In genomic region chr22:37278261-37278660, GRCh38 we compare ENCODE assay signal across 25 cellular contexts. TPM values are rescaled to one million over a fixed set of nuclear protein-coding genes. Genes with fewer than 3 reads are reported as not detected.
A peak's percentile ranks its signal among the peaks of the same experiment; 100 is the strongest.
DNase-seq lines count a peak whose midpoint lies in the region; ATAC-seq, FAIRE-seq and TF ChIP-seq lines count a peak whose summit lies in the region.
"Had no signal": no experiment of that assay in that cellular context is flagged by ENCODE, and none has a peak within 500 bp of the region (broad histone marks: within the 10 kb centered on the region; RNA-seq: fewer than 3 reads in every experiment).

No MANE protein-coding gene starts in this region.

- H3K4me1 Mint-ChIP-seq in natural killer cell treated with Interleukin-12 subunit alpha and Interleukin-12 subunit beta and Interleukin-15 and Interleukin-18, amount 100 ng/mL, for 72 hours (ENCODE audit: low read depth in 2 of 2): peaks cover 77% of the 10 kb centered on the region in 2 donors
- H3K4me1 Mint-ChIP-seq in naive thymus-derived CD4-positive, alpha-beta T cell: peaks cover 15 to 66% (median 40%) of the 10 kb centered on the region in 7 donors

- TF ChIP-seq EP300 in H1 (IDR thresholded peaks at IDR 0.05; ENCODE audit: borderline replicate concordance in 1 of 2, low read depth in 2 of 2, low read length in 2 of 2): no peak

- H2BK20ac ChIP-seq in H1 (ENCODE audit: low read length): no peak overlapping the region

- no peak for FAIRE-seq in H1 (lab: Jason Lieb, UNC)
- FAIRE-seq: A204.1, HepG2 had no signal

- H2BK5ac ChIP-seq in H1 (ENCODE audit: low read depth, low read length): no peak overlapping the region

- intact Hi-C loops in naive thymus-derived CD4-positive, alpha-beta T cell (cut with micrococcal nuclease): no loop called here

- no peak for ATAC-seq in natural killer cell treated with Interleukin-12 subunit alpha and Interleukin-12 subunit beta and Interleukin-15 and Interleukin-18, amount 100 ng/mL, for 72 hours
- ATAC-seq in HG03139 (IDR thresholded peaks at IDR 0.05; ENCODE audit: unreplicated experiment): no peak
- ATAC-seq in naive thymus-derived CD4-positive, alpha-beta T cell: no peak
- ATAC-seq: HepG2, Panc1, SK-N-SH treated with all-trans-retinoic acid at 6 μM for 48 hours had no signal

- H3K27ac Mint-ChIP-seq in natural killer cell treated with Interleukin-12 subunit alpha and Interleukin-12 subunit beta and Interleukin-15 and Interleukin-18, amount 100 ng/mL, for 72 hours: peak overlapping the region; percentile 79 to 87
- peak overlapping the region in 4 of 9 donors; percentile 3 to 32 (median 22) for H3K27ac Mint-ChIP-seq in naive thymus-derived CD4-positive, alpha-beta T cell
- H3K27ac Mint-ChIP-seq: CD4-positive, alpha-beta T cell had no signal

- no peak overlapping the region for H2BK120ac ChIP-seq in H1 (replicated peaks; ENCODE audit: low read depth, low read length)

- DNase-seq in M059J (ENCODE audit: low read depth) (peak; percentile 30), H1 (ENCODE audit: low read depth in 1 of 2, low spot score in 2 of 2) (no peak), NCI-H446 treated with DMSO at 0.1 percent for 48 hours (lab: John Stamatoyannopoulos, UW) (no peak), BE2C (no peak)
- no peak for DNase-seq in natural killer cell treated with Interleukin-12 subunit alpha and Interleukin-12 subunit beta and Interleukin-15 and Interleukin-18, amount 100 ng/mL, for 72 hours (ENCODE audit: low spot score)
- no peak for DNase-seq in naive thymus-derived CD4-positive, alpha-beta T cell
- DNase-seq: CD4-positive, alpha-beta T cell; COR-L47; DMS 273 treated with DMSO at 0.1 percent for 48 hours; DMS79 treated with DMSO at 0.1 percent for 48 hours; KBM-7; NCI-H1105; NCI-H146; NCI-H2029; NCI-H2227 treated with DMSO at 0.1 percent for 48 hours; NCI-H524; NCI-H82 had no signal

- no peaks in the 10 kb centered on the region for H3K79me1 ChIP-seq in H1 (ENCODE audit: low read depth, low read length)

- H3K27me3 Mint-ChIP-seq in natural killer cell treated with Interleukin-12 subunit alpha and Interleukin-12 subunit beta and Interleukin-15 and Interleukin-18, amount 100 ng/mL, for 72 hours: no peaks in the 10 kb centered on the region
- no peaks in the 10 kb centered on the region for H3K27me3 Mint-ChIP-seq in naive thymus-derived CD4-positive, alpha-beta T cell
- H3K27me3 Mint-ChIP-seq: CD4-positive, alpha-beta T cell had no signal

- TF ChIP-seq CTCF in H1 (IDR thresholded peaks at IDR 0.05; ENCODE audit: control extremely low read depth in 1 of 3, insufficient read depth in 1 of 3, low read depth in 1 of 3, low read length in 3 of 3) (no peak), BE2C (IDR thresholded peaks at IDR 0.05; ENCODE audit: low read depth, low read length) (no peak)

- H3K9ac ChIP-seq in BLaER1 treated with 17β-estradiol and CSF1 and Interleukin-3, amounts not matched to agents 10 nM and 100 nM: peak overlapping the region in 5 of 11 experiments; percentile 17 to 58 (median 45); a peak in 6 of 22 replicates
- no peak overlapping the region for H3K9ac ChIP-seq in H1 (replicated peaks in 1 of 4; ENCODE audit: extremely low read depth in 1 of 4, low read depth in 3 of 4, low read length in 3 of 4)

- H3K56ac ChIP-seq in H1 (replicated peaks; ENCODE audit: insufficient read length, low read depth, low read length): no peak overlapping the region

- H4K8ac ChIP-seq in H1 (ENCODE audit: extremely low read depth, insufficient read depth, low read length): no peak overlapping the region

- H3K23me2 ChIP-seq in H1 (ENCODE audit: low read depth, low read length): no peaks in the 10 kb centered on the region

- no peak overlapping the region for H3K23ac ChIP-seq in H1 (ENCODE audit: insufficient read length)

- WGBS in H1 (ENCODE audit: extremely low coverage in 1 of 2, insufficient coverage in 1 of 2, insufficient read length in 1 of 2, insufficient replicate concordance in 2 of 2, low coverage in 1 of 2, low lambda C conversion rate in 2 of 2, missing lambda C conversion rate in 1 of 2), 2 experiments: 88% methylated on average over 5 of the region's 5 CpGs; no CpG with 5 or more reads in 1 of the 2 experiments

- no peak overlapping the region for H2BK12ac ChIP-seq in H1 (ENCODE audit: low read depth, low read length)

- H3K4me3 ChIP-seq in BLaER1 treated with 17β-estradiol and CSF1 and Interleukin-3, amounts not matched to agents 10 nM and 100 nM: no peak overlapping the region
- no peak overlapping the region for H3K4me3 ChIP-seq in H1 (ENCODE audit: extremely low read depth in 1 of 4, insufficient read depth in 2 of 4, low read depth in 3 of 4, low read length in 4 of 4)
- no peak overlapping the region for H3K4me3 ChIP-seq in naive thymus-derived CD4-positive, alpha-beta T cell (ENCODE audit: low read length)
- no peak overlapping the region for H3K4me3 ChIP-seq in BE2C (ENCODE audit: low read depth, low read length)

- no peak overlapping the region for H2AFZ ChIP-seq in H1 (ENCODE audit: low read length)

- CTCF ChIA-PET in H1 (lab: Charles Lee; ENCODE audit: partially characterized antibody): interaction anchor here (1.3 to 3.5 kb wide), 4 partner anchors 11 to 38 kb away, joined by 3 to 25 read pairs (median 7); no protein-coding TSS in a partner anchor
- CTCF ChIA-PET in naive thymus-derived CD4-positive, alpha-beta T cell (lab: Charles Lee): interaction anchor here (0.8 to 1.0 kb wide), 2 partner anchors 8 to 28 kb away, joined by 3 to 4 read pairs; no protein-coding TSS in a partner anchor

- H3K4ac ChIP-seq in H1 (replicated peaks; ENCODE audit: insufficient read length, low read depth, low read length): no peak overlapping the region

- POLR2A ChIA-PET in H1 (lab: Charles Lee; ENCODE audit: partially characterized antibody): no interaction called here
- POLR2A ChIA-PET in naive thymus-derived CD4-positive, alpha-beta T cell (lab: Charles Lee): interaction anchor here (1.2 to 1.7 kb wide), 2 partner anchors 17 to 34 kb away, joined by 3 to 6 read pairs; no protein-coding TSS in a partner anchor

- TF ChIP-seq RAD21 in H1 (IDR thresholded peaks at IDR 0.05 in 1 of 2, conservative IDR thresholded peaks at IDR 0.05 in 1 of 2; ENCODE audit: low read depth in 2 of 2, low read length in 2 of 2): no peak

- no peaks in the 10 kb centered on the region for H3K79me2 ChIP-seq in H1 (ENCODE audit: control insufficient read depth in 1 of 2, insufficient read depth in 2 of 2, low read length in 2 of 2)

- no peak overlapping the region for H4K91ac ChIP-seq in H1 (replicated peaks; ENCODE audit: insufficient read length, low read length)

- no peak overlapping the region for H2BK15ac ChIP-seq in H1 (ENCODE audit: low read length)

- H3K9me3 ChIP-seq in BLaER1 treated with 17β-estradiol and CSF1 and Interleukin-3, amounts not matched to agents 10 nM and 100 nM (replicated peaks in 1 of 11): peaks cover 0 to 6% (median 0%) of the 10 kb centered on the region in 11 experiments; a peak in 4 of 22 replicates
- no peaks in the 10 kb centered on the region for H3K9me3 ChIP-seq in H1 (ENCODE audit: insufficient read depth in 2 of 2, low read depth in 1 of 2, low read length in 1 of 2)
- H3K9me3 ChIP-seq in naive thymus-derived CD4-positive, alpha-beta T cell (ENCODE audit: control insufficient read depth in 2 of 3, low read length in 3 of 3): no peaks in the 10 kb centered on the region
- H3K9me3 ChIP-seq in BE2C: no peaks in the 10 kb centered on the region; the same call in 1 of the 2 replicates

- H3K9me3 Mint-ChIP-seq in natural killer cell treated with Interleukin-12 subunit alpha and Interleukin-12 subunit beta and Interleukin-15 and Interleukin-18, amount 100 ng/mL, for 72 hours: no peaks in the 10 kb centered on the region
- H3K9me3 Mint-ChIP-seq in naive thymus-derived CD4-positive, alpha-beta T cell: peaks cover 0 to 2% (median 0%) of the 10 kb centered on the region in 11 donors
- H3K9me3 Mint-ChIP-seq: CD4-positive, alpha-beta T cell had no signal

- no peak overlapping the region for H4K5ac ChIP-seq in H1 (ENCODE audit: insufficient read length, low read depth, low read length)

- H2AK5ac ChIP-seq in H1 (ENCODE audit: low read depth, low read length): peak overlapping the region; percentile 42; the same call in 1 of the 2 replicates

- peaks cover 88 to 100% (median 99%) of the 10 kb centered on the region in 10 experiments for H3K4me1 ChIP-seq in BLaER1 treated with 17β-estradiol and CSF1 and Interleukin-3, amounts not matched to agents 10 nM and 100 nM
- H3K4me1 ChIP-seq in H1 (replicated peaks in 1 of 4; ENCODE audit: control insufficient read depth in 3 of 4, insufficient read depth in 4 of 4, low read length in 3 of 4): peaks cover 0 to 2% (median 0%) of the 10 kb centered on the region in 4 experiments; a peak in 1 of 7 replicates
- H3K4me1 ChIP-seq in naive thymus-derived CD4-positive, alpha-beta T cell (ENCODE audit: control insufficient read depth in 2 of 2, insufficient read depth in 2 of 2, low read length in 2 of 2): peaks cover 7 to 8% of the 10 kb centered on the region in 2 donors
- H3K4me1 ChIP-seq in BE2C: no peaks in the 10 kb centered on the region

- peak overlapping the region; percentile 33 to 95 (median 87); a peak in 14 of 22 replicates for H3K27ac ChIP-seq in BLaER1 treated with 17β-estradiol and CSF1 and Interleukin-3, amounts not matched to agents 10 nM and 100 nM
- no peak overlapping the region for H3K27ac ChIP-seq in H1 (ENCODE audit: low read depth, low read length)
- no peak overlapping the region for H3K27ac ChIP-seq in naive thymus-derived CD4-positive, alpha-beta T cell (ENCODE audit: low read depth, low read length)

- H3K36me3 Mint-ChIP-seq in natural killer cell treated with Interleukin-12 subunit alpha and Interleukin-12 subunit beta and Interleukin-15 and Interleukin-18, amount 100 ng/mL, for 72 hours: no peaks in the 10 kb centered on the region
- H3K36me3 Mint-ChIP-seq in naive thymus-derived CD4-positive, alpha-beta T cell: peaks cover 0 to 7% (median 3%) of the 10 kb centered on the region in 5 donors

- peak overlapping the region; percentile 69 for H3K4me3 Mint-ChIP-seq in natural killer cell treated with Interleukin-12 subunit alpha and Interleukin-12 subunit beta and Interleukin-15 and Interleukin-18, amount 100 ng/mL, for 72 hours
- H3K4me3 Mint-ChIP-seq in naive thymus-derived CD4-positive, alpha-beta T cell: no peak overlapping the region
- H3K4me3 Mint-ChIP-seq: CD4-positive, alpha-beta T cell had no signal

- H3K4me2 ChIP-seq in BLaER1 treated with 17β-estradiol and CSF1 and Interleukin-3, amounts not matched to agents 10 nM and 100 nM: peak overlapping the region; percentile 73 to 99 (median 87)
- no peak overlapping the region for H3K4me2 ChIP-seq in H1 (ENCODE audit: insufficient read depth in 1 of 2, low read depth in 2 of 2, low read length in 2 of 2)

- no peaks in the 10 kb centered on the region for H3K27me3 ChIP-seq in BLaER1 treated with 17β-estradiol and CSF1 and Interleukin-3, amounts not matched to agents 10 nM and 100 nM
- no peaks in the 10 kb centered on the region; a peak in 1 of 7 replicates for H3K27me3 ChIP-seq in H1 (replicated peaks in 1 of 4; ENCODE audit: control insufficient read depth in 3 of 4, extremely low read depth in 1 of 4, insufficient read depth in 3 of 4, low read length in 3 of 4)
- no peaks in the 10 kb centered on the region for H3K27me3 ChIP-seq in naive thymus-derived CD4-positive, alpha-beta T cell (ENCODE audit: control insufficient read depth in 2 of 2, insufficient read depth in 2 of 2, low read length in 2 of 2)
- no peaks in the 10 kb centered on the region; the same call in 1 of the 2 replicates for H3K27me3 ChIP-seq in BE2C

- H3K14ac ChIP-seq in H1 (ENCODE audit: insufficient read length): no peak overlapping the region

- no peaks in the 10 kb centered on the region for H3K36me3 ChIP-seq in BLaER1 treated with 17β-estradiol and CSF1 and Interleukin-3, amounts not matched to agents 10 nM and 100 nM
- H3K36me3 ChIP-seq in H1 (ENCODE audit: control insufficient read depth in 2 of 4, insufficient read depth in 4 of 4, low read length in 3 of 4) (no peaks in the 10 kb centered on the region), BE2C (no peaks in the 10 kb centered on the region)
- H3K36me3 ChIP-seq in naive thymus-derived CD4-positive, alpha-beta T cell (ENCODE audit: control insufficient read depth in 2 of 3, insufficient read depth in 3 of 3, low read length in 3 of 3): peaks cover 0 to 9% (median 0%) of the 10 kb centered on the region in 3 experiments

- H4K20me1 ChIP-seq in BLaER1 treated with 17β-estradiol and CSF1 and Interleukin-3, amounts not matched to agents 10 nM and 100 nM: no peaks in the 10 kb centered on the region
- H4K20me1 ChIP-seq in H1 (replicated peaks in 1 of 2; ENCODE audit: control insufficient read depth in 1 of 2, insufficient read depth in 2 of 2, low read length in 2 of 2): no peaks in the 10 kb centered on the region

- no peak overlapping the region for H3K18ac ChIP-seq in H1 (ENCODE audit: extremely low read depth, low read length)

- TF ChIP-seq POLR2A in H1 (IDR thresholded peaks at IDR 0.05; ENCODE audit: control extremely low read depth in 1 of 2, low read depth in 2 of 2, low read length in 2 of 2): no peak

RNA-seq across cellular contexts. Expression of gene CYTH4, which starts 4.0 kb away (rescaled TPM):
- 0.25 and 0.27 TPM in 2 replicates for total RNA-seq in M059J (2014; rRNA removed; shearing (Covaris generic))
- total RNA-seq in H1 (2021; fragmentation: NEBNext Ultra II Directional; extraction: Animal tissue kit (Norgen Biotek cat#: 25700)): not detected in 2 replicates
- polyA plus RNA-seq in H1 (2011; rRNA removed): 0.08 and 0.09 TPM in 2 replicates
- polyA plus RNA-seq in H1 (2011; cell fraction: cytosol; rRNA removed): 0.43 TPM
- 0.16 TPM for polyA plus RNA-seq in H1 (2011; cell fraction: nucleus; rRNA removed)
- polyA plus RNA-seq in H1 (2012, experiment 1 of 2): 0.07 to 0.11 TPM in 2 of 4 replicates, not detected in the others
- not detected for polyA plus RNA-seq in H1 (2012, experiment 2 of 2)
- 0.02 TPM for polyA plus RNA-seq in H1 (2013, experiment 1 of 2)
- 0.04 TPM for polyA plus RNA-seq in H1 (2013, experiment 2 of 2)
- 0.10 TPM in 1 of 2 replicates, not detected in the other for polyA minus RNA-seq in H1 (2011; rRNA and poly(A)+ RNA removed)
- not detected for polyA minus RNA-seq in H1 (2011; cell fraction: cytosol; rRNA and poly(A)+ RNA removed)
- not detected for polyA minus RNA-seq in H1 (2011; cell fraction: nucleus; rRNA and poly(A)+ RNA removed)
- 10 to 100 TPM; 36.0 to 41.1 TPM for total RNA-seq in natural killer cell treated with Interleukin-12 subunit alpha and Interleukin-12 subunit beta and Interleukin-15 and Interleukin-18, amount 100 ng/mL, for 72 hours
- total RNA-seq in naive thymus-derived CD4-positive, alpha-beta T cell: 100 to 1,000 TPM; 123 to 227 (median 214) TPM
- polyA plus RNA-seq in naive thymus-derived CD4-positive, alpha-beta T cell: 10 to 100 TPM; 49.5 to 71.1 TPM
- polyA plus RNA-seq in BE2C (2012; ENCODE audit: insufficient read depth, insufficient read length, low read depth): 0.99 TPM
- total RNA-seq: G401, HepG2, HT-29 had no signal
- polyA plus RNA-seq: HepG2 had no signal

RNA-seq across cellular contexts. Expression of gene RAC2, which starts 34.2 kb away (rescaled TPM):
- total RNA-seq in M059J (2014; rRNA removed; shearing (Covaris generic)): 3.7 and 5.0 TPM in 2 replicates
- total RNA-seq in H1 (2021; fragmentation: NEBNext Ultra II Directional; extraction: Animal tissue kit (Norgen Biotek cat#: 25700)): 2.1 and 2.3 TPM in 2 replicates
- polyA plus RNA-seq in H1 (2011; rRNA removed): 4.3 and 6.1 TPM in 2 replicates
- polyA plus RNA-seq in H1 (2011; cell fraction: cytosol; rRNA removed): 1.5 TPM
- polyA plus RNA-seq in H1 (2011; cell fraction: nucleus; rRNA removed): 6.4 TPM
- 1.6 to 3.7 TPM (median 2.8 TPM) in 4 replicates for polyA plus RNA-seq in H1 (2012, experiment 1 of 2)
- 1.8 TPM for polyA plus RNA-seq in H1 (2012, experiment 2 of 2)
- 4.4 TPM for polyA plus RNA-seq in H1 (2013, experiment 1 of 2)
- 4.1 TPM for polyA plus RNA-seq in H1 (2013, experiment 2 of 2)
- 1.7 and 2.9 TPM in 2 replicates for polyA minus RNA-seq in H1 (2011; rRNA and poly(A)+ RNA removed)
- polyA minus RNA-seq in H1 (2011; cell fraction: cytosol; rRNA and poly(A)+ RNA removed): 3.2 TPM
- polyA minus RNA-seq in H1 (2011; cell fraction: nucleus; rRNA and poly(A)+ RNA removed): 3.7 TPM
- 1,000 to 10,000 TPM in 1 of 2 donors, 100 to 1,000 TPM in 1; 666 to 1,078 TPM for total RNA-seq in natural killer cell treated with Interleukin-12 subunit alpha and Interleukin-12 subunit beta and Interleukin-15 and Interleukin-18, amount 100 ng/mL, for 72 hours
- total RNA-seq in naive thymus-derived CD4-positive, alpha-beta T cell: 100 to 1,000 TPM; 263 to 886 (median 301) TPM
- 100 to 1,000 TPM; 838 to 852 TPM for polyA plus RNA-seq in naive thymus-derived CD4-positive, alpha-beta T cell
- 9.8 TPM for polyA plus RNA-seq in BE2C (2012; ENCODE audit: insufficient read depth, insufficient read length, low read depth)
- total RNA-seq: G401, HepG2 had no signal

Comparison
In these comparisons a context has a peak if more than half of its experiments do, and no peak if none do; other contexts are left out.
1. H3K27ac ChIP-seq: peak in BLaER1 treated with 17β-estradiol and CSF1 and Interleukin-3, amounts not matched to agents 10 nM and 100 nM (11 of 11); none in H1 (single experiment) and naive thymus-derived CD4-positive, alpha-beta T cell (single experiment).
2. H3K4me2 ChIP-seq: peak in BLaER1 treated with 17β-estradiol and CSF1 and Interleukin-3, amounts not matched to agents 10 nM and 100 nM (11 of 11); none in H1 (0 of 2).
3. RNA of gene CYTH4, which starts 4.0 kb away (total RNA-seq): 123 to 227 TPM in naive thymus-derived CD4-positive, alpha-beta T cell and 36.0 to 41.1 TPM in natural killer cell treated with Interleukin-12 subunit alpha and Interleukin-12 subunit beta and Interleukin-15 and Interleukin-18, amount 100 ng/mL, for 72 hours; not detected in H1 and 0.25 to 0.27 TPM in M059J; every median in the first group is over 10 times any median in the second.
4. RNA of gene RAC2, which starts 34.2 kb away (total RNA-seq): 666 to 1,078 TPM in natural killer cell treated with Interleukin-12 subunit alpha and Interleukin-12 subunit beta and Interleukin-15 and Interleukin-18, amount 100 ng/mL, for 72 hours and 263 to 886 TPM in naive thymus-derived CD4-positive, alpha-beta T cell; 3.7 to 5.0 TPM in M059J and 2.1 to 2.3 TPM in H1; every median in the first group is over 10 times any median in the second.